ENCODE assay signal across 12 cellular contexts in the genomic region with DNA sequence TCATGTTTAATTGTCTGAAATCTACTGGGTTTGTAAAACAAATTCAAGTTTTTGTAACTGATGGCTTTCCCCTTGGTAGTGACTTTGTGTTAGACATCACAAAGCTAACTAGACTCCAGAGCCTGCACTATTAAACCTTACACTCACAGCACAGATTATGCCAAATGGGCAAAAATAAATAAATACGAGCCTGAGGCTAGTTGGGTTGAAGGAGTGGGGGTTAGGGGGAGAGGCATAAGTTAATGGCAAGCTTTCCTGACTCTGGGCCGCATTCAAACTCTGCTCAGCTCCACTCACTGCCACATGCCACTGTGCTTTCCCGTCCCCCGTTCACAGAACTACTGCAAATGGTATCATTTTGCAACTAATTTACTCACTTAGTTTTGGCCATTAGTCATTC.
"Had no signal": no experiment of that assay in that cellular context is flagged by ENCODE, and none has a peak within 500 bp of the region (broad histone marks: within the 10 kb centered on the region; RNA-seq: fewer than 3 reads in every experiment).

No MANE protein-coding gene starts in this region.

- H3K4me3 ChIP-seq: hepatocyte, lower lobe of right lung, sigmoid colon had no signal

- H3K4me1 ChIP-seq: lower lobe of right lung, parathyroid adenoma, sigmoid colon had no signal

- H3K9me3 ChIP-seq: lower lobe of right lung, sigmoid colon had no signal

- H3K27ac ChIP-seq: hepatocyte, lower lobe of right lung, parathyroid adenoma, sigmoid colon, VCaP had no signal

- H3K9ac ChIP-seq: parathyroid adenoma had no signal

- DNase-seq: activated CD4-positive, alpha-beta memory T cell treated with anti-CD3 and anti-CD28 coated beads for 36 hours; activated T-cell treated with anti-CD3 and anti-CD28 coated beads for 4 hours; dermis blood vessel endothelial cell; foreskin fibroblast; left cardiac atrium; lower lobe of right lung; sigmoid colon; stimulated activated CD8-positive, alpha-beta memory T cell treated with anti-CD3 and anti-CD28 coated beads, Interleukin-4, amount 100 ng/mL, for 48 hours; stimulated activated naive CD4-positive, alpha-beta T cell had no signal

- H3K4me2 ChIP-seq: hepatocyte had no signal

- ATAC-seq: left cardiac atrium had no signal

- H3K79me2 ChIP-seq: hepatocyte, parathyroid adenoma had no signal

- H3K36me3 ChIP-seq: lower lobe of right lung, sigmoid colon had no signal

- H3K27me3 ChIP-seq: hepatocyte, sigmoid colon had no signal

- H2AFZ ChIP-seq: hepatocyte, parathyroid adenoma had no signal
